ENCODE assay signal across 2 cellular contexts in the genomic region with DNA sequence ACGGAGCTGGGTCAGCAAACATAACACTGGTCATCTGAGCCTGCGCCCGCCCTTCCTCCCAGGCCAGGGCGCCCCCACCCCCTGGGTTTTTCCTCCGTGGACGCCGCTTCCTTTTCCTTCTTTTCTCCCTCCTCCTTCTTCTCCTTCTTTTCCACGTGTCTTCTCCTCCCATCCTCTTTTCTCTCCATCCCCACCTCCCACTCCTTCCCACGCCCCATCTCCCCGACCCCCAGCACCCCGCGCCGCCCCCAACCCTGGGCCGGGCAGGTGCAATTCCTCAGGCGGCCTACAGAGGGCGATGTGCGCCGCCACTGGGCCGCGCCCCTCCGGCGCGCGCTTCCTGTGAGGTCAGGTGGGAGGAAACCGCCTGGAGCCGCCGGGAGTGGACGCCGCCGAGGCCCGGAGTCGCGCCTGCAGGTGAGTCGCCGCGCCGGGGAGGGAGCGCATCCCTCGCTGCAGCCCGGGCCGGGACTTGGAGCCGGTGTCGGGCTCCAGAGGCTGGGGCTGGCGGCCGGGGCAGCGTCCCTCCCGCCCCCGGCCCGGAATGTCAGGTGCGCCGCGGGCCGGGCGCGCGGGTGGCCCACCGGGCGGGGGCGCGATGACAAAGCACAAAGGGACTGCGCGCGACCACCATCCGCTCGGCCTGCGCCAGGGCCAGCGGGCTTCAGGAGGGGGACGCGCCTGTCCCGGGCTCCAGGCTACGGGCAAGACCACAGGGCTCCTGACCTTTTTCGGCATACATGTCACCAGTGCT.
TF ChIP-seq lines count a peak whose summit lies in the region.

A gene with protein sequence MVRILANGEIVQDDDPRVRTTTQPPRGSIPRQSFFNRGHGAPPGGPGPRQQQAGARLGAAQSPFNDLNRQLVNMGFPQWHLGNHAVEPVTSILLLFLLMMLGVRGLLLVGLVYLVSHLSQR (plus strand): TSS at position 351 of the 754 bp plus-strand sequence. CDS start 1,497 bp downstream, outside the sequence.

TF ChIP-seq in IMR-90, 13 proteins besides CTCF, POLR2A, EP300 and RAD21:
- TF ChIP-seq MAFK (IDR thresholded peaks at IDR 0.05; ENCODE audit: low read depth, low read length) (no peak), FOS (IDR thresholded peaks at IDR 0.05; ENCODE audit: low read depth, low read length) (no peak), MXI1 (IDR thresholded peaks at IDR 0.05; ENCODE audit: borderline replicate concordance, low read depth, low read length) (no peak)
- TF ChIP-seq, protein P1, sequence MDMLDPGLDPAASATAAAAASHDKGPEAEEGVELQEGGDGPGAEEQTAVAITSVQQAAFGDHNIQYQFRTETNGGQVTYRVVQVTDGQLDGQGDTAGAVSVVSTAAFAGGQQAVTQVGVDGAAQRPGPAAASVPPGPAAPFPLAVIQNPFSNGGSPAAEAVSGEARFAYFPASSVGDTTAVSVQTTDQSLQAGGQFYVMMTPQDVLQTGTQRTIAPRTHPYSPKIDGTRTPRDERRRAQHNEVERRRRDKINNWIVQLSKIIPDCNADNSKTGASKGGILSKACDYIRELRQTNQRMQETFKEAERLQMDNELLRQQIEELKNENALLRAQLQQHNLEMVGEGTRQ (IDR thresholded peaks at IDR 0.05; ENCODE audit: low read depth, low read length): peak; percentile 40; the same call in 1 of the 2 replicates

TF ChIP-seq in K562, 482 proteins besides CTCF, POLR2A, EP300 and RAD21 (continues in another document):
- TF ChIP-seq, protein P2, sequence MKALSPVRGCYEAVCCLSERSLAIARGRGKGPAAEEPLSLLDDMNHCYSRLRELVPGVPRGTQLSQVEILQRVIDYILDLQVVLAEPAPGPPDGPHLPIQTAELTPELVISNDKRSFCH (CRISPR knock-in tag; IDR thresholded peaks at IDR 0.05): no peak
- TF ChIP-seq, protein P2 (tag; IDR thresholded peaks at IDR 0.05): peak; percentile 61; the same call in 1 of the 2 replicates
- TF ChIP-seq ZFX (CRISPR knock-in tag; IDR thresholded peaks at IDR 0.05) (peak; percentile 41; the same call in 1 of the 2 replicates), SP1 (CRISPR knock-in tag; IDR thresholded peaks at IDR 0.05) (peak; percentile 38; the same call in 1 of the 2 replicates), HDAC1 (IDR thresholded peaks at IDR 0.05) (peak in 1 of 2 experiments; percentile 58; a peak in 2 of 4 replicates), CREM (IDR thresholded peaks at IDR 0.05; ENCODE audit: low read depth) (peak; percentile 64), SRSF3 (IDR thresholded peaks at IDR 0.05; ENCODE audit: insufficient read depth, low read length) (no peak), NONO (IDR thresholded peaks at IDR 0.05; ENCODE audit: low read depth in 2 of 2, low read length in 1 of 2) (peak in 1 of 2 experiments; percentile 79; a peak in 1 of 4 replicates), ZSCAN32 (CRISPR knock-in tag; IDR thresholded peaks at IDR 0.05) (no peak), PHF8 (IDR thresholded peaks at IDR 0.05; ENCODE audit: borderline replicate concordance, low read length) (peak; percentile 79; the same call in 1 of the 2 replicates), PCBP2 (IDR thresholded peaks at IDR 0.05; ENCODE audit: low read depth, low read length, poor library complexity, severe bottlenecking) (peak; percentile 68), PHF20 (IDR thresholded peaks at IDR 0.05; ENCODE audit: partially characterized antibody) (peak; percentile 5), MTA1 (IDR thresholded peaks at IDR 0.05; ENCODE audit: borderline replicate concordance) (peak; percentile 56; the same call in 1 of the 2 replicates), MTA2 (IDR thresholded peaks at IDR 0.05; ENCODE audit: low read depth) (peak; percentile 44; the same call in 1 of the 2 replicates), MYC (IDR thresholded peaks at IDR 0.05; ENCODE audit: low read depth, low read length) (peak; percentile 52), MYC (CRISPR knock-in tag; IDR thresholded peaks at IDR 0.05; ENCODE audit: borderline replicate concordance, low read depth) (no peak), POLR2G (IDR thresholded peaks at IDR 0.05; ENCODE audit: low read depth, low read length) (peak; percentile 78), CREB1 (IDR thresholded peaks at IDR 0.05) (peak; percentile 46; the same call in 1 of the 2 replicates), CREB1 (CRISPR knock-in tag; IDR thresholded peaks at IDR 0.05) (0 out of 2 replicates have a peak, but pooled peaks have one; percentile 45), NFE2 (IDR thresholded peaks at IDR 0.05; ENCODE audit: low read depth) (peak; percentile 58), RAD51 (IDR thresholded peaks at IDR 0.05; ENCODE audit: borderline replicate concordance, low read depth) (peak; percentile 25; the same call in 1 of the 2 replicates), SMC3 (conservative IDR thresholded peaks at IDR 0.05; ENCODE audit: insufficient read depth, low read depth, low read length) (peak; percentile 19; the same call in 1 of the 2 replicates), KLF6 (CRISPR knock-in tag; IDR thresholded peaks at IDR 0.05; ENCODE audit: borderline replicate concordance) (no peak), YY1 (IDR thresholded peaks at IDR 0.05; ENCODE audit: borderline replicate concordance in 1 of 3, control insufficient read depth in 1 of 3, extremely low read depth in 1 of 3, insufficient read depth in 3 of 3, insufficient read length in 1 of 3, insufficient replicate concordance in 2 of 3, low read depth in 1 of 3, low read length in 2 of 3) (peak in 1 of 3 experiments; percentile 35), GABPB1 (CRISPR knock-in tag; IDR thresholded peaks at IDR 0.05) (peak; percentile 54; the same call in 1 of the 2 replicates), RBFOX2 (IDR thresholded peaks at IDR 0.05; ENCODE audit: low read depth, low read length) (peak; percentile 70), CBX1 (IDR thresholded peaks at IDR 0.05; ENCODE audit: low read depth) (0 out of 2 replicates have a peak, but pooled peaks have one; percentile 47), C11orf30 (IDR thresholded peaks at IDR 0.05; ENCODE audit: low read depth) (no peak), YBX1 (IDR thresholded peaks at IDR 0.05) (no peak), MTA3 (IDR thresholded peaks at IDR 0.05; ENCODE audit: borderline replicate concordance) (0 out of 2 replicates have a peak, but pooled peaks have one; percentile 31), CSDE1 (IDR thresholded peaks at IDR 0.05) (no peak), GABPA (tag; conservative IDR thresholded peaks at IDR 0.05; ENCODE audit: low read depth) (peak; percentile 72), SIN3B (IDR thresholded peaks at IDR 0.05; ENCODE audit: low read depth) (peak; percentile 64; the same call in 1 of the 2 replicates), ATF1 (CRISPR knock-in tag; IDR thresholded peaks at IDR 0.05) (no peak), ATF1 (tag; IDR thresholded peaks at IDR 0.05) (peak; percentile 60), TBP (optimal IDR thresholded peaks at IDR 0.05; ENCODE audit: low read depth, low read length) (peak; percentile 37), ZBTB7A (IDR thresholded peaks at IDR 0.05; ENCODE audit: borderline replicate concordance, control insufficient read depth, low read depth, low read length) (peak; percentile 96), SUPT5H (IDR thresholded peaks at IDR 0.05) (no peak), TAF15 (IDR thresholded peaks at IDR 0.05; ENCODE audit: low read depth, low read length) (no peak)
- TF ChIP-seq, protein P3, sequence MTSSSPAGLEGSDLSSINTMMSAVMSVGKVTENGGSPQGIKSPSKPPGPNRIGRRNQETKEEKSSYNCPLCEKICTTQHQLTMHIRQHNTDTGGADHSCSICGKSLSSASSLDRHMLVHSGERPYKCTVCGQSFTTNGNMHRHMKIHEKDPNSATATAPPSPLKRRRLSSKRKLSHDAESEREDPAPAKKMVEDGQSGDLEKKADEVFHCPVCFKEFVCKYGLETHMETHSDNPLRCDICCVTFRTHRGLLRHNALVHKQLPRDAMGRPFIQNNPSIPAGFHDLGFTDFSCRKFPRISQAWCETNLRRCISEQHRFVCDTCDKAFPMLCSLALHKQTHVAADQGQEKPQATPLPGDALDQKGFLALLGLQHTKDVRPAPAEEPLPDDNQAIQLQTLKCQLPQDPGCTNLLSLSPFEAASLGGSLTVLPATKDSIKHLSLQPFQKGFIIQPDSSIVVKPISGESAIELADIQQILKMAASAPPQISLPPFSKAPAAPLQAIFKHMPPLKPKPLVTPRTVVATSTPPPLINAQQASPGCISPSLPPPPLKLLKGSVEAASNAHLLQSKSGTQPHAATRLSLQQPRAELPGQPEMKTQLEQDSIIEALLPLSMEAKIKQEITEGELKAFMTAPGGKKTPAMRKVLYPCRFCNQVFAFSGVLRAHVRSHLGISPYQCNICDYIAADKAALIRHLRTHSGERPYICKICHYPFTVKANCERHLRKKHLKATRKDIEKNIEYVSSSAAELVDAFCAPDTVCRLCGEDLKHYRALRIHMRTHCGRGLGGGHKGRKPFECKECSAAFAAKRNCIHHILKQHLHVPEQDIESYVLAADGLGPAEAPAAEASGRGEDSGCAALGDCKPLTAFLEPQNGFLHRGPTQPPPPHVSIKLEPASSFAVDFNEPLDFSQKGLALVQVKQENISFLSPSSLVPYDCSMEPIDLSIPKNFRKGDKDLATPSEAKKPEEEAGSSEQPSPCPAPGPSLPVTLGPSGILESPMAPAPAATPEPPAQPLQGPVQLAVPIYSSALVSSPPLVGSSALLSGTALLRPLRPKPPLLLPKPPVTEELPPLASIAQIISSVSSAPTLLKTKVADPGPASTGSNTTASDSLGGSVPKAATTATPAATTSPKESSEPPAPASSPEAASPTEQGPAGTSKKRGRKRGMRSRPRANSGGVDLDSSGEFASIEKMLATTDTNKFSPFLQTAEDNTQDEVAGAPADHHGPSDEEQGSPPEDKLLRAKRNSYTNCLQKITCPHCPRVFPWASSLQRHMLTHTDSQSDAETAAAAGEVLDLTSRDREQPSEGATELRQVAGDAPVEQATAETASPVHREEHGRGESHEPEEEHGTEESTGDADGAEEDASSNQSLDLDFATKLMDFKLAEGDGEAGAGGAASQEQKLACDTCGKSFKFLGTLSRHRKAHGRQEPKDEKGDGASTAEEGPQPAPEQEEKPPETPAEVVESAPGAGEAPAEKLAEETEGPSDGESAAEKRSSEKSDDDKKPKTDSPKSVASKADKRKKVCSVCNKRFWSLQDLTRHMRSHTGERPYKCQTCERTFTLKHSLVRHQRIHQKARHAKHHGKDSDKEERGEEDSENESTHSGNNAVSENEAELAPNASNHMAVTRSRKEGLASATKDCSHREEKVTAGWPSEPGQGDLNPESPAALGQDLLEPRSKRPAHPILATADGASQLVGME (CRISPR knock-in tag; IDR thresholded peaks at IDR 0.05): 0 out of 2 replicates have a peak, but pooled peaks have one; percentile 15
- TF ChIP-seq, protein P4, sequence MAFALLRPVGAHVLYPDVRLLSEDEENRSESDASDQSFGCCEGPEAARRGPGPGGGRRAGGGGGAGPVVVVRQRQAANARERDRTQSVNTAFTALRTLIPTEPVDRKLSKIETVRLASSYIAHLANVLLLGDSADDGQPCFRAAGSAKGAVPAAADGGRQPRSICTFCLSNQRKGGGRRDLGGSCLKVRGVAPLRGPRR (CRISPR knock-in tag; IDR thresholded peaks at IDR 0.05): no peak
- TF ChIP-seq, protein P5, sequence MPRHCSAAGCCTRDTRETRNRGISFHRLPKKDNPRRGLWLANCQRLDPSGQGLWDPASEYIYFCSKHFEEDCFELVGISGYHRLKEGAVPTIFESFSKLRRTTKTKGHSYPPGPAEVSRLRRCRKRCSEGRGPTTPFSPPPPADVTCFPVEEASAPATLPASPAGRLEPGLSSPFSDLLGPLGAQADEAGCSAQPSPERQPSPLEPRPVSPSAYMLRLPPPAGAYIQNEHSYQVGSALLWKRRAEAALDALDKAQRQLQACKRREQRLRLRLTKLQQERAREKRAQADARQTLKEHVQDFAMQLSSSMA (CRISPR knock-in tag; IDR thresholded peaks at IDR 0.05): 0 out of 2 replicates have a peak, but pooled peaks have one; percentile 24
- TF ChIP-seq, protein P6, sequence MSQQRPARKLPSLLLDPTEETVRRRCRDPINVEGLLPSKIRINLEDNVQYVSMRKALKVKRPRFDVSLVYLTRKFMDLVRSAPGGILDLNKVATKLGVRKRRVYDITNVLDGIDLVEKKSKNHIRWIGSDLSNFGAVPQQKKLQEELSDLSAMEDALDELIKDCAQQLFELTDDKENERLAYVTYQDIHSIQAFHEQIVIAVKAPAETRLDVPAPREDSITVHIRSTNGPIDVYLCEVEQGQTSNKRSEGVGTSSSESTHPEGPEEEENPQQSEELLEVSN (IDR thresholded peaks at IDR 0.05; ENCODE audit: borderline replicate concordance in 1 of 2, extremely low read depth in 1 of 2, insufficient read depth in 1 of 2, insufficient read length in 1 of 2, low read depth in 1 of 2, low read length in 1 of 2, poor library complexity in 1 of 2, severe bottlenecking in 1 of 2): peak; percentile 64 to 94
- TF ChIP-seq, protein P7, sequence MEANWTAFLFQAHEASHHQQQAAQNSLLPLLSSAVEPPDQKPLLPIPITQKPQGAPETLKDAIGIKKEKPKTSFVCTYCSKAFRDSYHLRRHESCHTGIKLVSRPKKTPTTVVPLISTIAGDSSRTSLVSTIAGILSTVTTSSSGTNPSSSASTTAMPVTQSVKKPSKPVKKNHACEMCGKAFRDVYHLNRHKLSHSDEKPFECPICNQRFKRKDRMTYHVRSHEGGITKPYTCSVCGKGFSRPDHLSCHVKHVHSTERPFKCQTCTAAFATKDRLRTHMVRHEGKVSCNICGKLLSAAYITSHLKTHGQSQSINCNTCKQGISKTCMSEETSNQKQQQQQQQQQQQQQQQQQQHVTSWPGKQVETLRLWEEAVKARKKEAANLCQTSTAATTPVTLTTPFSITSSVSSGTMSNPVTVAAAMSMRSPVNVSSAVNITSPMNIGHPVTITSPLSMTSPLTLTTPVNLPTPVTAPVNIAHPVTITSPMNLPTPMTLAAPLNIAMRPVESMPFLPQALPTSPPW (CRISPR knock-in tag; IDR thresholded peaks at IDR 0.05): peak; percentile 69
- TF ChIP-seq, protein P8, sequence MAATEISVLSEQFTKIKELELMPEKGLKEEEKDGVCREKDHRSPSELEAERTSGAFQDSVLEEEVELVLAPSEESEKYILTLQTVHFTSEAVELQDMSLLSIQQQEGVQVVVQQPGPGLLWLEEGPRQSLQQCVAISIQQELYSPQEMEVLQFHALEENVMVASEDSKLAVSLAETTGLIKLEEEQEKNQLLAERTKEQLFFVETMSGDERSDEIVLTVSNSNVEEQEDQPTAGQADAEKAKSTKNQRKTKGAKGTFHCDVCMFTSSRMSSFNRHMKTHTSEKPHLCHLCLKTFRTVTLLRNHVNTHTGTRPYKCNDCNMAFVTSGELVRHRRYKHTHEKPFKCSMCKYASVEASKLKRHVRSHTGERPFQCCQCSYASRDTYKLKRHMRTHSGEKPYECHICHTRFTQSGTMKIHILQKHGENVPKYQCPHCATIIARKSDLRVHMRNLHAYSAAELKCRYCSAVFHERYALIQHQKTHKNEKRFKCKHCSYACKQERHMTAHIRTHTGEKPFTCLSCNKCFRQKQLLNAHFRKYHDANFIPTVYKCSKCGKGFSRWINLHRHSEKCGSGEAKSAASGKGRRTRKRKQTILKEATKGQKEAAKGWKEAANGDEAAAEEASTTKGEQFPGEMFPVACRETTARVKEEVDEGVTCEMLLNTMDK (IDR thresholded peaks at IDR 0.05; ENCODE audit: borderline replicate concordance, insufficient read depth, low read depth, low read length, poor library complexity, severe bottlenecking): peak; percentile 59
